In genomic region chr22:39443416-39443815, GRCh38 we compare ENCODE assay signal across 12 cellular contexts. TPM values are rescaled to one million over a fixed set of nuclear protein-coding genes. Genes with fewer than 3 reads are reported as not detected.
DNase-seq lines count a peak whose midpoint lies in the region; ATAC-seq, FAIRE-seq and TF ChIP-seq lines count a peak whose summit lies in the region.
"Had no signal": no experiment of that assay in that cellular context is flagged by ENCODE, and none has a peak within 500 bp of the region (broad histone marks: within the 10 kb centered on the region; RNA-seq: fewer than 3 reads in every experiment).

No MANE protein-coding gene starts in this region.

- DNase-seq in GM19239 (ENCODE audit: insufficient read length, low spot score) (no peak), neuronal stem cell (ENCODE audit: low spot score) (no peak), globus pallidus (ENCODE audit: low spot score) (no peak), immature natural killer cell (no peak)
- DNase-seq: CD8-positive, alpha-beta memory T cell; DMS53; GOT3; HFFc6 had no signal

- H3K4me3 ChIP-seq in OCI-LY1 (ENCODE audit: low read depth, low read length, poor library complexity, severe bottlenecking): peak overlapping the region; percentile 9
- no peak overlapping the region for H3K4me3 ChIP-seq in neuronal stem cell (ENCODE audit: low read length in 2 of 2)
- H3K4me3 ChIP-seq: HAP-1, K562 had no signal

- peak overlapping the region; percentile 73 for H3K9ac ChIP-seq in OCI-LY1 (ENCODE audit: low read length)
- no peak overlapping the region for H3K9ac ChIP-seq in neuronal stem cell (ENCODE audit: low read depth, low read length, poor library complexity)

- no peaks in the 10 kb centered on the region for H4K20me1 ChIP-seq in OCI-LY1 (ENCODE audit: insufficient read depth, low read length)

- no peak overlapping the region for H4K8ac ChIP-seq in neuronal stem cell (ENCODE audit: low read depth, low read length)

- H3K4ac ChIP-seq in neuronal stem cell (ENCODE audit: low read length): no peak overlapping the region

- H3K23ac ChIP-seq in neuronal stem cell (ENCODE audit: low read depth, low read length, poor library complexity): no peak overlapping the region

- peaks cover 11% of the 10 kb centered on the region for H3K79me2 ChIP-seq in OCI-LY1 (ENCODE audit: insufficient read depth, low read length)

- peak; percentile 93 for FAIRE-seq in GM19239 (lab: Jason Lieb, UNC)
- FAIRE-seq: K562 had no signal

- H2BK15ac ChIP-seq in neuronal stem cell (ENCODE audit: low read length): no peak overlapping the region

- H2AFZ ChIP-seq in OCI-LY1 (ENCODE audit: low read length) (no peak overlapping the region), neuronal stem cell (ENCODE audit: low read length) (no peak overlapping the region)

- H3K9me2 ChIP-seq in OCI-LY1 (ENCODE audit: low read depth, low read length): no peaks in the 10 kb centered on the region

- H2BK5ac ChIP-seq in neuronal stem cell (ENCODE audit: low read length): no peak overlapping the region

- H3K27ac ChIP-seq in OCI-LY1 (ENCODE audit: low read depth, low read length, poor library complexity, severe bottlenecking): peak overlapping the region; percentile 99
- no peak overlapping the region for H3K27ac ChIP-seq in neuronal stem cell (replicated peaks; ENCODE audit: low read length)

- peaks cover 0 to 3% (median 0%) of the 10 kb centered on the region in 6 donors for H3K9me3 Mint-ChIP-seq in immature natural killer cell
- H3K9me3 Mint-ChIP-seq: CD8-positive, alpha-beta memory T cell; HFFc6 had no signal

- H3K36me3 ChIP-seq in OCI-LY1 (ENCODE audit: insufficient read depth, low read length): peaks cover 9% of the 10 kb centered on the region
- no peaks in the 10 kb centered on the region for H3K36me3 ChIP-seq in neuronal stem cell (replicated peaks in 1 of 2; ENCODE audit: control insufficient read depth in 2 of 2, insufficient read depth in 2 of 2, low read length in 2 of 2)
- H3K36me3 ChIP-seq: HAP-1 had no signal

- H4K91ac ChIP-seq in neuronal stem cell (ENCODE audit: low read depth, low read length, poor library complexity): no peak overlapping the region

- H3K79me1 ChIP-seq in neuronal stem cell (ENCODE audit: low read depth, low read length): no peaks in the 10 kb centered on the region

- H3K4me3 Mint-ChIP-seq in immature natural killer cell: no peak overlapping the region
- H3K4me3 Mint-ChIP-seq: CD8-positive, alpha-beta memory T cell; HFFc6 had no signal

- H3K9me3 ChIP-seq in OCI-LY1 (ENCODE audit: low read length) (no peaks in the 10 kb centered on the region), neuronal stem cell (replicated peaks in 1 of 2; ENCODE audit: control insufficient read depth in 2 of 2, insufficient read depth in 1 of 2, low read depth in 1 of 2, low read length in 2 of 2) (no peaks in the 10 kb centered on the region)
- H3K9me3 ChIP-seq: HAP-1 had no signal

- H3K27ac Mint-ChIP-seq in immature natural killer cell: no peak overlapping the region
- H3K27ac Mint-ChIP-seq: HFFc6 had no signal

- H2BK12ac ChIP-seq in neuronal stem cell (ENCODE audit: low read length): no peak overlapping the region

- peaks cover 12% of the 10 kb centered on the region in 2 donors for H3K4me1 Mint-ChIP-seq in immature natural killer cell

- peaks cover 24% of the 10 kb centered on the region for H3F3A ChIP-seq in OCI-LY1 (ENCODE audit: insufficient read depth, low read length)

- H3K4me1 ChIP-seq in OCI-LY1 (ENCODE audit: insufficient read depth, low read length, severe bottlenecking): peaks cover 84% of the 10 kb centered on the region
- H3K4me1 ChIP-seq in neuronal stem cell (ENCODE audit: control insufficient read depth in 2 of 2, insufficient read depth in 1 of 2, low read depth in 1 of 2, low read length in 2 of 2): peaks cover 7% of the 10 kb centered on the region in 2 donors
- H3K4me1 ChIP-seq: HAP-1 had no signal

- no peak for ATAC-seq in HG02588 (IDR thresholded peaks at IDR 0.05; ENCODE audit: unreplicated experiment)
- ATAC-seq: K562 had no signal

- no peak overlapping the region for H2BK120ac ChIP-seq in neuronal stem cell (ENCODE audit: low read depth, low read length)

- H2AK5ac ChIP-seq in neuronal stem cell (ENCODE audit: low read depth, low read length): peak overlapping the region; percentile 64

- no peak for TF ChIP-seq CTCF in OCI-LY1 (IDR thresholded peaks at IDR 0.05; ENCODE audit: low read length)

- peaks cover 4 to 14% (median 7%) of the 10 kb centered on the region in 3 donors for H3K27me3 Mint-ChIP-seq in immature natural killer cell (ENCODE audit: low read depth in 3 of 3)

- no peak overlapping the region for H3K18ac ChIP-seq in neuronal stem cell (ENCODE audit: low read length)

- no peaks in the 10 kb centered on the region for H3K36me3 Mint-ChIP-seq in immature natural killer cell
- H3K36me3 Mint-ChIP-seq: CD8-positive, alpha-beta memory T cell had no signal

- no CpG with 5 or more reads among the region's 6 CpGs for WGBS in neuronal stem cell (ENCODE audit: extremely low coverage in 2 of 2, insufficient read length in 2 of 2, insufficient replicate concordance in 1 of 2), 2 donors

- peak overlapping the region; percentile 46 for H3K4me2 ChIP-seq in OCI-LY1 (ENCODE audit: low read length)
- H3K4me2 ChIP-seq in neuronal stem cell (ENCODE audit: insufficient read depth, low read length, poor library complexity, severe bottlenecking): no peak overlapping the region

- H3K27me3 ChIP-seq in OCI-LY1 (ENCODE audit: insufficient read depth, low read length): no peaks in the 10 kb centered on the region
- H3K27me3 ChIP-seq in neuronal stem cell (ENCODE audit: control insufficient read depth in 3 of 3, insufficient read depth in 3 of 3, low read depth in 1 of 3, low read length in 3 of 3): peaks cover 0 to 2% (median 0%) of the 10 kb centered on the region in 3 experiments

- no peak overlapping the region for H3K14ac ChIP-seq in neuronal stem cell (ENCODE audit: low read length)

RNA-seq across cellular contexts. Expression of gene MGAT3, which starts 13.4 kb away (rescaled TPM):
- 13.5 TPM for polyA plus RNA-seq in neuronal stem cell (2013, experiment 1 of 2)
- polyA plus RNA-seq in neuronal stem cell (2013, experiment 2 of 2): 13.6 TPM
- polyA plus RNA-seq in immature natural killer cell: not detected

RNA-seq across cellular contexts. Expression of gene TAB1, which starts 43.8 kb away (rescaled TPM):
- 25.7 TPM for polyA plus RNA-seq in neuronal stem cell (2013, experiment 1 of 2)
- 24.2 TPM for polyA plus RNA-seq in neuronal stem cell (2013, experiment 2 of 2)
- polyA plus RNA-seq in immature natural killer cell: 1 to 10 TPM in 2 of 3 donors, under 1 TPM in 1; 0.89 to 3.5 (median 2.0) TPM

RNA-seq across cellular contexts. Expression of gene MIEF1, which starts 58.7 kb away (rescaled TPM):
- 27.3 TPM for polyA plus RNA-seq in neuronal stem cell (2013, experiment 1 of 2)
- polyA plus RNA-seq in neuronal stem cell (2013, experiment 2 of 2): 27.0 TPM
- polyA plus RNA-seq in immature natural killer cell: 10 to 100 TPM; 13.8 to 30.5 (median 18.4) TPM
